ENCODE assay signal across 8 cellular contexts in the genomic region with DNA sequence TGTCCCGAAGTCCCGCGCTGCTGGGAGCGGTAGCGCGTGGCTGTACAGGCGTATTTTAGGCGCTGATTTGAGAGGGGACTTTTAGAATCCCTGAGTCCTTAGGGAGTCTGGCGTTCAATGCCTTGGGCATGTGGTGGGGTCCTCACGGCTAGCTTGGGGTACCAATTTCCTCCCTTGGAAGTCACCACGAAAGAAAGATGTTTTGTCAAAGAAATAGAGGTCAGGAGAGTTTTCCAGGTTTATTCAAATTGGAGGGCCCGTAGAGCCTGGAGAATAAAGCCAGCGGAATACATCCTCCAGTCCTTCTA.
DNase-seq lines count a peak whose midpoint lies in the region; ATAC-seq and TF ChIP-seq lines count a peak whose summit lies in the region.

No MANE protein-coding gene starts in this region.

- WGBS in tibial nerve, 2 donors, result 1 to 3% methylated on average over 13 of the region's 13 CpGs

- H3K4me1 ChIP-seq in adipocyte (ENCODE audit: control insufficient read depth, insufficient read depth, low read length) (peaks cover 34% of the 10 kb centered on the region), tibial nerve (peaks cover 0 to 34% (median 5%) of the 10 kb centered on the region in 4 donors)

- no peak for TF ChIP-seq POLR2A in tibial nerve (IDR thresholded peaks at IDR 0.05)

- H3K9ac ChIP-seq in adipocyte (ENCODE audit: low read length), result peak overlapping the region; percentile 91

- peak overlapping the region; percentile 72 for H3K27ac Mint-ChIP-seq in activated T-cell treated with anti-CD3 and anti-CD28 coated beads, Interleukin-2, amount 50 U/mL, for 24 hours

- H3K4me3 ChIP-seq in adipocyte (ENCODE audit: low read length) (peak overlapping the region; percentile 87), tibial nerve (peak overlapping the region; percentile 77 to 95 (median 85))

- TF ChIP-seq EP300 in tibial nerve (IDR thresholded peaks at IDR 0.05), result no peak

- H3K27me3 ChIP-seq in adipocyte (replicated peaks; ENCODE audit: control insufficient read depth, insufficient read depth, low read length), result no peaks in the 10 kb centered on the region
- H3K27me3 ChIP-seq in layer of hippocampus (ENCODE audit: control insufficient read depth, insufficient read depth, low read length), result no peaks in the 10 kb centered on the region
- no peaks in the 10 kb centered on the region for H3K27me3 ChIP-seq in tibial nerve

- DNase-seq in activated T-cell treated with anti-CD3 and anti-CD28 coated beads, Interleukin-2, amount 50 U/mL, for 24 hours, result no peak
- DNase-seq in activated T-cell treated with anti-CD3 and anti-CD28 coated beads, Interleukin-2, amount 50 U/mL, for 1 hour, result no peak
- DNase-seq in adipocyte (ENCODE audit: low read depth) (no peak), tibial nerve (ENCODE audit: low spot score in 2 of 2) (no peak), NCI-H146 treated with DMSO at 0.1 percent for 48 hours (lab: John Stamatoyannopoulos, UW; ENCODE audit: unreplicated experiment) (no peak), NCI-H187 treated with DMSO at 0.1 percent for 48 hours (lab: John Stamatoyannopoulos, UW) (no peak)

- ATAC-seq in HG03095 (IDR thresholded peaks at IDR 0.05; ENCODE audit: unreplicated experiment), result no peak

- no peak for TF ChIP-seq CTCF in tibial nerve (IDR thresholded peaks at IDR 0.05)

- H3K27ac ChIP-seq in layer of hippocampus (ENCODE audit: low read depth, low read length), result peak overlapping the region; percentile 92
- H3K27ac ChIP-seq in tibial nerve, result peak overlapping the region; percentile 98 to 100 (median 99)

- H3K4me3 Mint-ChIP-seq in activated T-cell treated with anti-CD3 and anti-CD28 coated beads, Interleukin-2, amount 50 U/mL, for 24 hours, result peak overlapping the region; percentile 87

- peaks cover 23% of the 10 kb centered on the region for H3K4me1 Mint-ChIP-seq in activated T-cell treated with anti-CD3 and anti-CD28 coated beads, Interleukin-2, amount 50 U/mL, for 24 hours (ENCODE audit: low read depth)

- H3K9me3 ChIP-seq in adipocyte (ENCODE audit: control insufficient read depth, low read length), result no peaks in the 10 kb centered on the region
- H3K9me3 ChIP-seq in tibial nerve, result no peaks in the 10 kb centered on the region

- H3K36me3 Mint-ChIP-seq in activated T-cell treated with anti-CD3 and anti-CD28 coated beads, Interleukin-2, amount 50 U/mL, for 24 hours (ENCODE audit: low read depth), result peaks cover 3% of the 10 kb centered on the region

- no peaks in the 10 kb centered on the region for H3K27me3 Mint-ChIP-seq in activated T-cell treated with anti-CD3 and anti-CD28 coated beads, Interleukin-2, amount 50 U/mL, for 24 hours

- no peaks in the 10 kb centered on the region for H3K9me3 Mint-ChIP-seq in activated T-cell treated with anti-CD3 and anti-CD28 coated beads, Interleukin-2, amount 50 U/mL, for 24 hours

- H3K36me3 ChIP-seq in adipocyte (ENCODE audit: control insufficient read depth, insufficient read depth, low read length, severe bottlenecking) (peaks cover 3% of the 10 kb centered on the region), tibial nerve (peaks cover 0 to 14% (median 0%) of the 10 kb centered on the region in 3 donors)
